ENCODE assay signal across 17 cellular contexts in the genomic region with DNA sequence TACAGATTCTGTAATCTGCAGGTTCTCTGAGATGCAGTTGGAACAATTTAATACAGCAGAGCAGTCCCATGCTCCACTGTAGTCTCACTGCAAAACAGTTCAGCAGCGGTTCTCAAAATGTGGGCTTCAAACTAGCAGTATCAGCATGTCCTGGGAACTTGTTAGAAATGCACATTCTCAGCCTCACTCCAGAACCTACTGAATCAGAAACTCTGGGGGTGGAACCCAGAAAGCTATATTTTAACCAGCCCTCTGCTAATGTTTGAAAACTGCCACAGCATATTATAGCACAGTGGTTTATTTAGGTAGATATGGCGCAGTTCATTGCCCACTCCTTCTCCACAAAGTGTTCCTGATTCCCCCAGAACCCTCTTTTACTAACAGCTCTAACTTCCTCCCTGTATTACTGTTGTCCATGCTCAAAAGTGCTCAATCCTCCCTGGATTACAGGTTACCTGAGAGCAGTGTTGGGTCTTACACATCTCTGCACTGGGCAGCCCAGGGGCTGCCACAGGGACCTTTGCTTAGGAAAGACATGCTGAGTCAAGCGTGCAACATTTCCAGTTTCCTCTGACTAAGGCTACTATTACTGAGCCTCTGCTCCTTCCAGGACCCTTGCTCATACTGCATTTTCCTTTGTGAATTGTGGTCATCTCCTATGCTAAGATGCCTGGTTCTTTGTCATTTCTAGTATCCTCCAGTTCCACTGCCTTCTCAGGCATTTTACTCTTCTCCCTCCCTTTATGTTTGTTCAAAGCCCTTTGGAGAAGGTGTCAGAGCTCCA. TPM values are rescaled to one million over a fixed set of nuclear protein-coding genes. Genes with fewer than 3 reads are reported as not detected.
DNase-seq lines count a peak whose midpoint lies in the region; TF ChIP-seq lines count a peak whose summit lies in the region.
"Had no signal": no experiment of that assay in that cellular context is flagged by ENCODE, and none has a peak within 500 bp of the region (broad histone marks: within the 10 kb centered on the region; RNA-seq: fewer than 3 reads in every experiment).

No MANE protein-coding gene starts in this region.

- H3K4me1 ChIP-seq in mesenchymal stem cell (ENCODE audit: control insufficient read depth, insufficient read depth, low read depth, low read length) = no peaks in the 10 kb centered on the region
- peaks cover 4% of the 10 kb centered on the region for H3K4me1 ChIP-seq in hepatocyte (ENCODE audit: insufficient read depth)
- H3K4me1 ChIP-seq: psoas muscle had no signal

- peak; percentile 68 for DNase-seq in AG20443 (ENCODE audit: low spot score)
- peak; percentile 67 for DNase-seq in NB4 (ENCODE audit: low read depth)
- peak; percentile 54 for DNase-seq in dermis blood vessel endothelial cell
- DNase-seq in mesenchymal stem cell = peak; percentile 56
- no peak for DNase-seq in germinal center (ENCODE audit: low spot score)
- no peak for DNase-seq in SKM-1 treated with dmso at 0.1 percent for 144 hours (lab: John Stamatoyannopoulos, UW; ENCODE audit: unreplicated experiment)
- DNase-seq in MV-4-11 (lab: John Stamatoyannopoulos, UW) = no peak
- DNase-seq in hepatocyte (ENCODE audit: low spot score) = no peak
- DNase-seq: activated CD4-positive, CD25-positive, alpha-beta regulatory T cell; activated naive CD8-positive, alpha-beta T cell treated with anti-CD3 and anti-CD28 coated beads, Interleukin-2, amount 10 ng/mL, durations not matched to agents 7 days and 5 days; DND-41; NCI-H2107; NK-92 treated with Interleukin-12 subunit alpha and Interleukin-12 subunit beta, amount 100 ng/mL, for 24 hours; psoas muscle; stimulated activated CD4-positive, alpha-beta T cell treated with anti-CD3 and anti-CD28 coated beads, Interleukin-2, amount 100 ng/mL, for 48 hours had no signal

- H3K79me2 ChIP-seq in hepatocyte = no peaks in the 10 kb centered on the region

- H3K18ac ChIP-seq in mesenchymal stem cell (ENCODE audit: low read depth in 1 of 2, low read length in 2 of 2) = no peak overlapping the region

- H3K14ac ChIP-seq in mesenchymal stem cell (ENCODE audit: low read length in 2 of 2) = no peak overlapping the region

- no peak overlapping the region for H2BK120ac ChIP-seq in mesenchymal stem cell (ENCODE audit: low read depth, low read length)

- no peaks in the 10 kb centered on the region for H3K9me3 ChIP-seq in mesenchymal stem cell (ENCODE audit: control insufficient read depth, low read length)
- H3K9me3 ChIP-seq in hepatocyte (ENCODE audit: low read depth) = no peaks in the 10 kb centered on the region
- H3K9me3 ChIP-seq: BLaER1 treated with 17β-estradiol and CSF1 and Interleukin-3, amounts not matched to agents 10 nM and 100 nM; psoas muscle had no signal

- H4K8ac ChIP-seq in mesenchymal stem cell (ENCODE audit: low read length) = no peak overlapping the region

- H3K27me3 ChIP-seq in mesenchymal stem cell (ENCODE audit: control insufficient read depth in 1 of 2, insufficient read depth in 1 of 2, low read length in 2 of 2) (peaks cover 0 to 17% of the 10 kb centered on the region in 2 experiments), hepatocyte (no peaks in the 10 kb centered on the region)
- H3K27me3 ChIP-seq: BLaER1 treated with 17β-estradiol and CSF1 and Interleukin-3, amounts not matched to agents 10 nM and 100 nM had no signal

- TF ChIP-seq CTCF in NB4 (IDR thresholded peaks at IDR 0.05; ENCODE audit: low read depth, low read length) (no peak), hepatocyte (IDR thresholded peaks at IDR 0.05; ENCODE audit: poor library complexity) (no peak)

- TF ChIP-seq POLR2A in NB4 (IDR thresholded peaks at IDR 0.05; ENCODE audit: extremely low read depth, insufficient read length) = no peak

- H2AFZ ChIP-seq in mesenchymal stem cell (ENCODE audit: low read depth, low read length) = no peak overlapping the region
- H2AFZ ChIP-seq in hepatocyte = no peak overlapping the region

- H3K79me1 ChIP-seq in mesenchymal stem cell (replicated peaks; ENCODE audit: low read length, poor library complexity, severe bottlenecking) = no peaks in the 10 kb centered on the region

- H4K91ac ChIP-seq in mesenchymal stem cell (ENCODE audit: low read length) = no peak overlapping the region

- H3K4me3 ChIP-seq in NB4 (ENCODE audit: low read depth, low read length) = no peak overlapping the region
- peak overlapping the region in 1 of 2 experiments; percentile 21 for H3K4me3 ChIP-seq in mesenchymal stem cell (ENCODE audit: insufficient read depth in 1 of 2, low read depth in 1 of 2, low read length in 2 of 2)
- no peak overlapping the region for H3K4me3 ChIP-seq in hepatocyte
- H3K4me3 ChIP-seq: BLaER1 treated with 17β-estradiol and CSF1 and Interleukin-3, amounts not matched to agents 10 nM and 100 nM; psoas muscle had no signal

- no peak overlapping the region for H2BK5ac ChIP-seq in mesenchymal stem cell (ENCODE audit: low read depth, low read length, poor library complexity, severe bottlenecking)

- H3K4ac ChIP-seq in mesenchymal stem cell (ENCODE audit: low read depth in 1 of 2, low read length in 2 of 2) = no peak overlapping the region

- H3K9me2 ChIP-seq in hepatocyte (replicated peaks; ENCODE audit: insufficient read depth) = no peaks in the 10 kb centered on the region

- H2BK12ac ChIP-seq in mesenchymal stem cell (ENCODE audit: low read length in 2 of 2) = no peak overlapping the region

- H3K23ac ChIP-seq in mesenchymal stem cell (ENCODE audit: low read length in 2 of 2) = no peak overlapping the region

- no peak overlapping the region for H2BK15ac ChIP-seq in mesenchymal stem cell (ENCODE audit: low read depth, poor library complexity, severe bottlenecking)

- WGBS in mesenchymal stem cell = 82% methylated on average over 3 of the region's 3 CpGs
- WGBS in hepatocyte (ENCODE audit: low lambda C conversion rate, missing lambda C conversion rate) = 78% methylated on average over 3 of the region's 3 CpGs

- H3K27ac ChIP-seq in mesenchymal stem cell (ENCODE audit: low read length, poor library complexity, severe bottlenecking) (no peak overlapping the region), hepatocyte (no peak overlapping the region)
- H3K27ac ChIP-seq: psoas muscle had no signal

- H3K36me3 ChIP-seq in mesenchymal stem cell (ENCODE audit: control insufficient read depth in 1 of 2, insufficient read depth in 2 of 2, low read depth in 1 of 2, low read length in 2 of 2) (no peaks in the 10 kb centered on the region), hepatocyte (replicated peaks; ENCODE audit: insufficient read depth, low read depth) (no peaks in the 10 kb centered on the region)
- H3K36me3 ChIP-seq: BLaER1 treated with 17β-estradiol and CSF1 and Interleukin-3, amounts not matched to agents 10 nM and 100 nM had no signal

- H3K4me2 ChIP-seq in mesenchymal stem cell (ENCODE audit: low read length, poor library complexity, severe bottlenecking) = no peak overlapping the region
- no peak overlapping the region for H3K4me2 ChIP-seq in hepatocyte

- H4K20me1 ChIP-seq in hepatocyte (ENCODE audit: insufficient read depth, poor library complexity, severe bottlenecking) = no peaks in the 10 kb centered on the region
- H4K20me1 ChIP-seq: BLaER1 treated with 17β-estradiol and CSF1 and Interleukin-3, amounts not matched to agents 10 nM and 100 nM had no signal

- peak overlapping the region; percentile 56 for H3K9ac ChIP-seq in mesenchymal stem cell (ENCODE audit: low read length)
- H3K9ac ChIP-seq: BLaER1 treated with 17β-estradiol and CSF1 and Interleukin-3, amounts not matched to agents 10 nM and 100 nM had no signal

- H2AK5ac ChIP-seq in mesenchymal stem cell (ENCODE audit: low read length, severe bottlenecking) = no peak overlapping the region

RNA-seq across cellular contexts. Expression of gene DGAT2, which starts 7.7 kb away (rescaled TPM):
- total RNA-seq in dermis blood vessel endothelial cell = 0.68 and 2.1 TPM in 2 replicates
- polyA plus RNA-seq in mesenchymal stem cell (2013, experiment 1 of 2) = 0.35 TPM
- polyA plus RNA-seq in mesenchymal stem cell (2013, experiment 2 of 2) = 0.56 TPM
- 52.6 and 60.5 TPM in 2 replicates for total RNA-seq in hepatocyte
- 27.5 and 55.6 TPM in 2 replicates for polyA plus RNA-seq in hepatocyte

RNA-seq across cellular contexts. Expression of gene MOGAT2, which starts 43.3 kb away (rescaled TPM):
- total RNA-seq in dermis blood vessel endothelial cell (not detected in 2 replicates), hepatocyte (2.4 and 3.2 TPM in 2 replicates)
- not detected for polyA plus RNA-seq in mesenchymal stem cell (2013, experiment 1 of 2)
- polyA plus RNA-seq in mesenchymal stem cell (2013, experiment 2 of 2) = not detected
- polyA plus RNA-seq in hepatocyte = 0.84 and 2.9 TPM in 2 replicates
- total RNA-seq: activated naive CD8-positive, alpha-beta T cell treated with anti-CD3 and anti-CD28 coated beads, Interleukin-2, amount 10 ng/mL, durations not matched to agents 7 days and 5 days; psoas muscle had no signal
- polyA plus RNA-seq: keratinocyte had no signal

RNA-seq across cellular contexts. Expression of gene UVRAG, which starts 54.1 kb away (rescaled TPM):
- total RNA-seq in dermis blood vessel endothelial cell (75.3 and 98.2 TPM in 2 replicates), hepatocyte (25.2 and 36.5 TPM in 2 replicates)
- polyA plus RNA-seq in mesenchymal stem cell (2013, experiment 1 of 2) = 10.1 TPM
- polyA plus RNA-seq in mesenchymal stem cell (2013, experiment 2 of 2) = 10.5 TPM
- 15.3 and 21.1 TPM in 2 replicates for polyA plus RNA-seq in hepatocyte

Comparison
In these comparisons a context has a peak if more than half of its experiments do, and no peak if none do; other contexts are left out.
1. DNase-seq: peak in AG20443 (single experiment), NB4 (single experiment), dermis blood vessel endothelial cell (single experiment) and mesenchymal stem cell (single experiment); none in germinal center (single experiment), SKM-1 treated with dmso at 0.1 percent for 144 hours (single experiment), MV-4-11 (single experiment) and hepatocyte (single experiment).
2. RNA of gene DGAT2, which starts 7.7 kb away (total RNA-seq): 52.6 to 60.5 TPM in hepatocyte; 0.68 to 2.1 TPM in dermis blood vessel endothelial cell; every median in the first group is over 10 times any median in the second.